ENCODE assay signal across 29 cellular contexts in the genomic region with DNA sequence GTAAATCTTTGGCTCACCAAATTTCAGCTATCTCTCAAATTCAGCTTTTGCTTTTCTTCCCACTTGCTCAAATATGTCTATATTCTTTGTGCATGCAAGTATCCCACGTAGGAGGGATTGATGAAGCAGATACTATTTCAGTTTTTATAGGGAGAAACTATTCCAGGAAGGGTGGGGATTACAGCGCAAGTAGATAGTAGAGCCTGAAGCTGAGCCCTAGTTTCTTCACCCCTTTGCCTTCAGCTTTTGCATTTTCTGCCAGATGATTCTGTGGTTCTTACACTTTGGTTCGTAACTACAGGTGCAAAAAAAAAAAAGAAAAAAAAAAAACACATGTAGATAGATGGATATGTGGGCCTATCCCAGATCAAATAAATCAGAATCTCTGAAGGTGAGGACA.
"Had no signal": no experiment of that assay in that cellular context is flagged by ENCODE, and none has a peak within 500 bp of the region (broad histone marks: within the 10 kb centered on the region; RNA-seq: fewer than 3 reads in every experiment).

No MANE protein-coding gene starts in this region.

- H3K36me3 Mint-ChIP-seq: activated naive CD4-positive, alpha-beta T cell treated with anti-CD3 and anti-CD28 coated beads, Interleukin-2, amount 50 U/mL, for 24 hours; activated naive CD8-positive, alpha-beta T cell treated with anti-CD3 and anti-CD28 coated beads for 36 hours had no signal

- H3K27me3 ChIP-seq: adrenal gland, body of pancreas, colonic mucosa had no signal

- H3K27ac ChIP-seq: adrenal gland, body of pancreas, colonic mucosa had no signal

- ATAC-seq: activated naive CD8-positive, alpha-beta T cell treated with anti-CD3 and anti-CD28 coated beads, Interleukin-2, amount 50 U/mL, for 24 hours; body of pancreas; esophagus mucosa; T-helper 17 cell had no signal

- DNase-seq: activated CD4-positive, alpha-beta memory T cell treated with anti-CD3 and anti-CD28 coated beads, Interleukin-2, amount 10 ng/mL, durations not matched to agents 7 days and 5 days; activated CD4-positive, alpha-beta T cell treated with anti-CD3 and anti-CD28 coated beads for 1 hour; activated CD4-positive, alpha-beta T cell treated with anti-CD3 and anti-CD28 coated beads for 4 hours; activated CD4-positive, alpha-beta T cell treated with anti-CD3 and anti-CD28 coated beads, Interleukin-2, amount 10 ng/mL, durations not matched to agents 7 days and 5 days; activated CD4-positive, alpha-beta T cell treated with anti-CD3 and anti-CD28 coated beads, Interleukin-2, amount 50 U/mL, for 4 hours; activated CD8-positive, alpha-beta memory T cell treated with anti-CD3 and anti-CD28 coated beads, Interleukin-2, amount 50 U/mL, for 48 hours; activated effector memory CD4-positive, alpha-beta T cell treated with anti-CD3 and anti-CD28 coated beads, Interleukin-2, amount 50 U/mL, for 16 hours; activated naive CD4-positive, alpha-beta T cell treated with anti-CD3 and anti-CD28 coated beads for 36 hours; activated naive CD8-positive, alpha-beta T cell treated with anti-CD3 and anti-CD28 coated beads for 36 hours; activated naive CD8-positive, alpha-beta T cell treated with anti-CD3 and anti-CD28 coated beads, Interleukin-2, amount 50 U/mL, for 24 hours; activated T-cell treated with anti-CD3 and anti-CD28 coated beads, Interleukin-2, amount 50 U/mL, for 48 hours; adrenal gland; amygdala; aorta; body of pancreas; central memory CD4-positive, alpha-beta T cell; cerebellar nuclear complex; colonic mucosa; effector memory CD4-positive, alpha-beta T cell; endodermal cell; foreskin fibroblast; T-helper 1 cell; T-helper 17 cell; T1000 had no signal

- H3K27ac Mint-ChIP-seq: activated CD4-positive, alpha-beta memory T cell treated with anti-CD3 and anti-CD28 coated beads, Interleukin-2, amount 10 ng/mL, durations not matched to agents 7 days and 5 days; activated CD4-positive, alpha-beta T cell treated with anti-CD3 and anti-CD28 coated beads, Interleukin-2, amount 10 ng/mL, durations not matched to agents 7 days and 5 days; activated naive CD4-positive, alpha-beta T cell treated with anti-CD3 and anti-CD28 coated beads for 36 hours; activated naive CD8-positive, alpha-beta T cell treated with anti-CD3 and anti-CD28 coated beads for 36 hours; activated naive CD8-positive, alpha-beta T cell treated with anti-CD3 and anti-CD28 coated beads, Interleukin-2, amount 50 U/mL, for 24 hours; activated T-helper 1 cell treated with anti-CD3 and anti-CD28 coated beads, Interleukin-12 subunit alpha, Interleukin-12 subunit beta, Interleukin-2, Interleukin-4 antibody, amounts not matched to agents 30 ng/mL and 10 ng/mL and 1 ng/mL, durations not matched to agents 14 hours and 24 hours and 36 hours; activated T-helper 2 cell treated with anti-CD3 and anti-CD28 coated beads, Interferon-gamma antibody, Interleukin-2, Interleukin-4, amounts not matched to agents 10 μg/mL and 5 μg/mL and 100 μg/mL, durations not matched to agents 14 hours and 24 hours and 36 hours; endodermal cell; T-helper 17 cell; T-helper 2 cell treated with Interferon-gamma antibody and Interleukin-4, amounts not matched to agents 5 μg/mL and 100 μg/mL, for 36 hours had no signal

- H3K4me3 ChIP-seq: adrenal gland, body of pancreas, colonic mucosa had no signal

- H3K4me3 Mint-ChIP-seq: activated CD4-positive, alpha-beta memory T cell treated with anti-CD3 and anti-CD28 coated beads, Interleukin-2, amount 10 ng/mL, durations not matched to agents 7 days and 5 days; activated CD4-positive, alpha-beta T cell treated with anti-CD3 and anti-CD28 coated beads, Interleukin-2, amount 10 ng/mL, durations not matched to agents 7 days and 5 days; activated naive CD4-positive, alpha-beta T cell treated with anti-CD3 and anti-CD28 coated beads for 36 hours; activated naive CD4-positive, alpha-beta T cell treated with anti-CD3 and anti-CD28 coated beads, Interleukin-2, amount 50 U/mL, for 24 hours; activated naive CD8-positive, alpha-beta T cell treated with anti-CD3 and anti-CD28 coated beads for 36 hours; activated naive CD8-positive, alpha-beta T cell treated with anti-CD3 and anti-CD28 coated beads, Interleukin-2, amount 50 U/mL, for 24 hours; activated T-helper 1 cell treated with anti-CD3 and anti-CD28 coated beads, Interleukin-12 subunit alpha, Interleukin-12 subunit beta, Interleukin-2, Interleukin-4 antibody, amounts not matched to agents 30 ng/mL and 10 ng/mL and 1 ng/mL, durations not matched to agents 14 hours and 24 hours and 36 hours; endodermal cell; T-helper 17 cell; T-helper 2 cell treated with Interferon-gamma antibody and Interleukin-4, amounts not matched to agents 5 μg/mL and 100 μg/mL, for 36 hours had no signal

- H3K9me3 ChIP-seq: adrenal gland, body of pancreas, colonic mucosa had no signal

- H3K27me3 Mint-ChIP-seq: activated CD4-positive, alpha-beta memory T cell treated with anti-CD3 and anti-CD28 coated beads, Interleukin-2, amount 10 ng/mL, durations not matched to agents 7 days and 5 days; activated CD4-positive, alpha-beta T cell treated with anti-CD3 and anti-CD28 coated beads, Interleukin-2, amount 10 ng/mL, durations not matched to agents 7 days and 5 days; activated naive CD4-positive, alpha-beta T cell treated with anti-CD3 and anti-CD28 coated beads, Interleukin-2, amount 50 U/mL, for 24 hours; activated naive CD8-positive, alpha-beta T cell treated with anti-CD3 and anti-CD28 coated beads for 36 hours; activated naive CD8-positive, alpha-beta T cell treated with anti-CD3 and anti-CD28 coated beads, Interleukin-2, amount 50 U/mL, for 24 hours; T-helper 17 cell had no signal

- H3K9me3 Mint-ChIP-seq: activated CD4-positive, alpha-beta memory T cell treated with anti-CD3 and anti-CD28 coated beads, Interleukin-2, amount 10 ng/mL, durations not matched to agents 7 days and 5 days; activated CD4-positive, alpha-beta T cell treated with anti-CD3 and anti-CD28 coated beads, Interleukin-2, amount 10 ng/mL, durations not matched to agents 7 days and 5 days; activated naive CD4-positive, alpha-beta T cell treated with anti-CD3 and anti-CD28 coated beads for 36 hours; activated naive CD4-positive, alpha-beta T cell treated with anti-CD3 and anti-CD28 coated beads, Interleukin-2, amount 50 U/mL, for 24 hours; activated naive CD8-positive, alpha-beta T cell treated with anti-CD3 and anti-CD28 coated beads for 36 hours; activated naive CD8-positive, alpha-beta T cell treated with anti-CD3 and anti-CD28 coated beads, Interleukin-2, amount 50 U/mL, for 24 hours; activated T-helper 1 cell treated with anti-CD3 and anti-CD28 coated beads, Interleukin-12 subunit alpha, Interleukin-12 subunit beta, Interleukin-2, Interleukin-4 antibody, amounts not matched to agents 30 ng/mL and 10 ng/mL and 1 ng/mL, durations not matched to agents 14 hours and 24 hours and 36 hours; activated T-helper 2 cell treated with anti-CD3 and anti-CD28 coated beads, Interferon-gamma antibody, Interleukin-2, Interleukin-4, amounts not matched to agents 10 μg/mL and 5 μg/mL and 100 μg/mL, durations not matched to agents 14 hours and 24 hours and 36 hours; endodermal cell; T-helper 2 cell treated with Interferon-gamma antibody and Interleukin-4, amounts not matched to agents 5 μg/mL and 100 μg/mL, for 36 hours had no signal
